ENCODE assay signal across 24 cellular contexts in the genomic region with DNA sequence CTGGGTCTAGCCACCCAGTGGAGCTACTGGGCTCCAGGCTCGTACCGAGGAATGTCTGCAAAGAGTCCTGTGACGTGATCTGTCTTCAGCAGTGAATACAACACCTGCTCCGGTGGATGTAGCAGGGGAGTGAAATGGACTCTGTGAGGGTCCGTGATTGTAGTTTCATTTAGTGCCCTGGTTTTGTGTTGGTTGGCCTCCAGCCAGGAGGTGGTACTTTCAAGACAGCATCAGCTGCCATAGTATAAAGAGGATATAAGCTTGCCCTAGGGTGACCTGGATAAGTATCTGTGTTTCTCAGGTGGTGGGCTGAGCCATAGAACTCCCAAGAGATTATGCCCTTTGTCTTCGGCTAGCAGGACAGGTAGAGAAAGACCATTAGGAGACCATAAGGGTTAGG. TPM values are rescaled to one million over a fixed set of nuclear protein-coding genes. Genes with fewer than 3 reads are reported as not detected.
DNase-seq lines count a peak whose midpoint lies in the region; ATAC-seq and TF ChIP-seq lines count a peak whose summit lies in the region.
"Had no signal": no experiment of that assay in that cellular context is flagged by ENCODE, and none has a peak within 500 bp of the region (broad histone marks: within the 10 kb centered on the region; RNA-seq: fewer than 3 reads in every experiment).

No MANE protein-coding gene starts in this region.

- no peaks in the 10 kb centered on the region for H3K27me3 ChIP-seq in MM.1S (replicated peaks; ENCODE audit: insufficient read depth, low read length)
- no peaks in the 10 kb centered on the region for H3K27me3 ChIP-seq in neuronal stem cell (ENCODE audit: control insufficient read depth in 3 of 3, insufficient read depth in 3 of 3, low read depth in 1 of 3, low read length in 3 of 3)
- H3K27me3 ChIP-seq: MG63 had no signal

- H2BK15ac ChIP-seq in neuronal stem cell (ENCODE audit: low read length), result no peak overlapping the region

- peak; percentile 93 for DNase-seq in MM.1S
- DNase-seq in neuronal stem cell (ENCODE audit: low spot score), result no peak
- no peak for DNase-seq in NCI-H2081 (lab: John Stamatoyannopoulos, UW)
- DNase-seq in occipital lobe (lab: John Stamatoyannopoulos, UW), result no peak
- DNase-seq in effector CD4-positive, alpha-beta T cell, result no peak
- DNase-seq: activated CD4-positive, CD25-positive, alpha-beta regulatory T cell treated with anti-CD3 and anti-CD28 coated beads, Interleukin-2, amount 50 U/mL, for 72 hours; activated gamma-delta T cell treated with Interleukin-2 at 50 U/mL for 16 hours; anterior cingulate cortex; CD8-positive, alpha-beta memory T cell; kidney; MG63; natural killer cell; NCI-H187; NCI-H524 treated with DMSO at 0.1 percent for 48 hours; PC-9; small intestine; stimulated activated CD4-positive, alpha-beta T cell treated with anti-CD3 and anti-CD28 coated beads, Interleukin-4, amount 100 ng/mL, for 4 hours; stimulated activated CD8-positive, alpha-beta memory T cell treated with anti-CD3 and anti-CD28 coated beads, Interleukin-4, amount 100 ng/mL, for 48 hours had no signal

- H3K4me3 ChIP-seq in MM.1S (ENCODE audit: low read length), result no peak overlapping the region; the same call in 1 of the 2 replicates
- no peak overlapping the region for H3K4me3 ChIP-seq in neuronal stem cell (ENCODE audit: low read length in 2 of 2)
- H3K4me3 ChIP-seq: MG63, PC-9, prostate gland had no signal

- no peaks in the 10 kb centered on the region for H4K20me1 ChIP-seq in MM.1S (ENCODE audit: insufficient read depth, low read length)

- H3K9ac ChIP-seq in MM.1S (ENCODE audit: low read length) (peak overlapping the region; percentile 1; the same call in 1 of the 2 replicates), neuronal stem cell (ENCODE audit: low read depth, low read length, poor library complexity) (no peak overlapping the region)

- no peak overlapping the region for H3K4ac ChIP-seq in neuronal stem cell (ENCODE audit: low read length)

- H3K9me3 ChIP-seq in MM.1S (replicated peaks; ENCODE audit: insufficient read depth, low read length) (no peaks in the 10 kb centered on the region), neuronal stem cell (replicated peaks in 1 of 2; ENCODE audit: control insufficient read depth in 2 of 2, insufficient read depth in 1 of 2, low read depth in 1 of 2, low read length in 2 of 2) (no peaks in the 10 kb centered on the region)
- H3K9me3 ChIP-seq: MG63, prostate gland had no signal

- peaks cover 35% of the 10 kb centered on the region for H3K4me1 ChIP-seq in MM.1S (ENCODE audit: low read length)
- H3K4me1 ChIP-seq in neuronal stem cell (ENCODE audit: control insufficient read depth in 2 of 2, insufficient read depth in 1 of 2, low read depth in 1 of 2, low read length in 2 of 2), result peaks cover 0 to 2% of the 10 kb centered on the region in 2 donors
- H3K4me1 ChIP-seq: prostate gland had no signal

- H2AFZ ChIP-seq in MM.1S (ENCODE audit: low read length), result peak overlapping the region; percentile 11; the same call in 1 of the 2 replicates
- H2AFZ ChIP-seq in neuronal stem cell (ENCODE audit: low read length), result no peak overlapping the region
- H2AFZ ChIP-seq: PC-9 had no signal

- H3K79me1 ChIP-seq in neuronal stem cell (ENCODE audit: low read depth, low read length), result no peaks in the 10 kb centered on the region

- H2BK120ac ChIP-seq in neuronal stem cell (ENCODE audit: low read depth, low read length), result no peak overlapping the region

- no peak overlapping the region for H2BK12ac ChIP-seq in neuronal stem cell (ENCODE audit: low read length)

- no peaks in the 10 kb centered on the region for H3K79me2 ChIP-seq in MM.1S (ENCODE audit: low read length)

- no peak overlapping the region for H3K18ac ChIP-seq in neuronal stem cell (ENCODE audit: low read length)

- TF ChIP-seq CTCF in MM.1S (IDR thresholded peaks at IDR 0.05; ENCODE audit: low read length), result no peak

- no peak overlapping the region for H2BK5ac ChIP-seq in neuronal stem cell (ENCODE audit: low read length)

- WGBS in neuronal stem cell (ENCODE audit: extremely low coverage in 2 of 2, insufficient read length in 2 of 2, insufficient replicate concordance in 1 of 2), 2 donors, result no CpG with 5 or more reads among the region's 6 CpGs

- peak overlapping the region; percentile 65 for H3K27ac ChIP-seq in MM.1S (ENCODE audit: low read length)
- H3K27ac ChIP-seq in neuronal stem cell (replicated peaks; ENCODE audit: low read length), result no peak overlapping the region
- H3K27ac ChIP-seq: PC-9, prostate gland had no signal

- H4K8ac ChIP-seq in neuronal stem cell (ENCODE audit: low read depth, low read length), result no peak overlapping the region

- no peak overlapping the region for H3K23ac ChIP-seq in neuronal stem cell (ENCODE audit: low read depth, low read length, poor library complexity)

- ATAC-seq in GM18517 (IDR thresholded peaks at IDR 0.05; ENCODE audit: unreplicated experiment), result peak; percentile 30
- peak; percentile 18 for ATAC-seq in GM21367 (IDR thresholded peaks at IDR 0.05; ENCODE audit: unreplicated experiment)
- ATAC-seq in HG02943 (IDR thresholded peaks at IDR 0.05; ENCODE audit: low read depth, unreplicated experiment), result peak; percentile 16
- ATAC-seq: HepG2, natural killer cell, SK-N-SH treated with all-trans-retinoic acid at 6 μM for 48 hours had no signal

- H4K91ac ChIP-seq in neuronal stem cell (ENCODE audit: low read depth, low read length, poor library complexity), result no peak overlapping the region

- no peaks in the 10 kb centered on the region for H3K36me3 ChIP-seq in MM.1S (replicated peaks; ENCODE audit: insufficient read depth, low read length)
- no peaks in the 10 kb centered on the region for H3K36me3 ChIP-seq in neuronal stem cell (replicated peaks in 1 of 2; ENCODE audit: control insufficient read depth in 2 of 2, insufficient read depth in 2 of 2, low read length in 2 of 2)
- H3K36me3 ChIP-seq: MG63, prostate gland had no signal

- no peak overlapping the region for H2AK5ac ChIP-seq in neuronal stem cell (ENCODE audit: low read depth, low read length)

- no peaks in the 10 kb centered on the region for H3K9me2 ChIP-seq in MM.1S (replicated peaks; ENCODE audit: insufficient read depth, low read length)

- H3K14ac ChIP-seq in neuronal stem cell (ENCODE audit: low read length), result no peak overlapping the region

- peak overlapping the region; percentile 61 for H3K4me2 ChIP-seq in MM.1S (ENCODE audit: low read depth, low read length)
- H3K4me2 ChIP-seq in neuronal stem cell (ENCODE audit: insufficient read depth, low read length, poor library complexity, severe bottlenecking), result no peak overlapping the region
- H3K4me2 ChIP-seq: PC-9 had no signal

- peaks cover 16% of the 10 kb centered on the region for H3F3A ChIP-seq in MM.1S (ENCODE audit: insufficient read depth, low read length)

RNA-seq across cellular contexts. Expression of a gene that starts 24.6 kb away (rescaled TPM):
- polyA plus RNA-seq in neuronal stem cell (2013, experiment 1 of 2), result not detected
- not detected for polyA plus RNA-seq in neuronal stem cell (2013, experiment 2 of 2)
- total RNA-seq in occipital lobe, result 0.16 TPM
- total RNA-seq: CD8-positive, alpha-beta memory T cell; HepG2; natural killer cell; PC-9 had no signal
- polyA plus RNA-seq: CD8-positive, alpha-beta memory T cell; HepG2 had no signal
